ENCODE assay signal across 8 cellular contexts in genomic region chr15:41115088-41115651, GRCh38. TPM values are rescaled to one million over a fixed set of nuclear protein-coding genes. Genes with fewer than 3 reads are reported as not detected.
A peak's percentile ranks its signal among the peaks of the same experiment; 100 is the strongest.
DNase-seq lines count a peak whose midpoint lies in the region; ATAC-seq and TF ChIP-seq lines count a peak whose summit lies in the region.

No MANE protein-coding gene starts in this region.

- no peaks in the 10 kb centered on the region for H3K36me3 Mint-ChIP-seq in IgD-negative memory B cell
- H3K36me3 Mint-ChIP-seq in activated CD8-positive, alpha-beta T cell treated with anti-CD3 and anti-CD28 coated beads for 36 hours (ENCODE audit: low read depth), result peaks cover 13% of the 10 kb centered on the region

- in situ Hi-C loops in gastrocnemius medialis (cut with MboI; ENCODE audit: low sequenced_read_pairs in 4 of 4), result loop anchor here in 2 of 4 donors (10.0 to 25.0 kb wide), 2 partner anchors 210 to 222 kb away; partner anchors contain the start of genes NUSAP1 (in 1 of the 2) and OIP5 (in 1 of the 2)

- H3K4me1 ChIP-seq in right cardiac atrium (ENCODE audit: control insufficient read depth, insufficient read depth, low read length) (peaks cover 4% of the 10 kb centered on the region), gastrocnemius medialis (peaks cover 10 to 24% of the 10 kb centered on the region in 2 donors)

- intact Hi-C loops in activated CD8-positive, alpha-beta T cell treated with anti-CD3 and anti-CD28 coated beads for 36 hours (cut with micrococcal nuclease), result loop anchor here (5.0 kb wide), 1 partner anchor 117 kb away; the partner anchor contains the start of genes CHP1 and EXD1
- intact Hi-C loops in right cardiac atrium (cut with DNase I) (no loop called here), gastrocnemius medialis (cut with DNase I; ENCODE audit: low total_unique reads) (loop anchor here (1.0 to 10.0 kb wide), 2 partner anchors 217 to 350 kb away; partner anchors contain the start of genes C15orf62, GCHFR, NUSAP1 and OIP5)

- H3K27ac Mint-ChIP-seq in IgD-negative memory B cell, result peak overlapping the region; percentile 97 to 98 (median 98)
- H3K27ac Mint-ChIP-seq in activated CD8-positive, alpha-beta T cell treated with anti-CD3 and anti-CD28 coated beads for 36 hours, result peak overlapping the region; percentile 100

- CTCF ChIA-PET in activated CD8-positive, alpha-beta T cell treated with anti-CD3 and anti-CD28 coated beads for 36 hours (lab: Charles Lee), result interaction anchor here (1.0 kb wide), 1 partner anchor 223 kb away, joined by 3 read pairs; no protein-coding TSS in a partner anchor

- H3K9me3 ChIP-seq in right cardiac atrium (ENCODE audit: control insufficient read depth, low read length) (no peaks in the 10 kb centered on the region), gastrocnemius medialis (no peaks in the 10 kb centered on the region)

- POLR2A ChIA-PET in activated CD8-positive, alpha-beta T cell treated with anti-CD3 and anti-CD28 coated beads for 36 hours (lab: Charles Lee), result interaction anchor here (0.6 to 1.5 kb wide), 7 partner anchors 11 to 643 kb away, joined by 3 to 6 read pairs (median 3); partner anchors contain the start of genes CHAC1 and RPUSD2

- H3K4me3 Mint-ChIP-seq in IgD-negative memory B cell, result peak overlapping the region; percentile 87 to 97 (median 96)
- H3K4me3 Mint-ChIP-seq in activated CD8-positive, alpha-beta T cell treated with anti-CD3 and anti-CD28 coated beads for 36 hours, result peak overlapping the region; percentile 83

- no peaks in the 10 kb centered on the region for H3K27me3 Mint-ChIP-seq in IgD-negative memory B cell
- no peaks in the 10 kb centered on the region for H3K27me3 Mint-ChIP-seq in activated CD8-positive, alpha-beta T cell treated with anti-CD3 and anti-CD28 coated beads for 36 hours

- TF ChIP-seq POLR2A in gastrocnemius medialis (IDR thresholded peaks at IDR 0.05), result no peak

- under 1% methylated on average over 11 of the region's 11 CpGs for WGBS in right cardiac atrium

- H3K4me3 ChIP-seq in GM06990 (replicated peaks; ENCODE audit: low read depth, low read length) (peak overlapping the region; percentile 91), right cardiac atrium (ENCODE audit: low read length) (peak overlapping the region; percentile 81), gastrocnemius medialis (peak overlapping the region; percentile 81 to 97 (median 90))

- peaks cover 13 to 21% (median 17%) of the 10 kb centered on the region in 3 donors for H3K4me1 Mint-ChIP-seq in IgD-negative memory B cell
- peaks cover 18% of the 10 kb centered on the region for H3K4me1 Mint-ChIP-seq in activated CD8-positive, alpha-beta T cell treated with anti-CD3 and anti-CD28 coated beads for 36 hours (ENCODE audit: low read depth)

- no peaks in the 10 kb centered on the region for H3K9me3 Mint-ChIP-seq in IgD-negative memory B cell
- H3K9me3 Mint-ChIP-seq in activated CD8-positive, alpha-beta T cell treated with anti-CD3 and anti-CD28 coated beads for 36 hours, result no peaks in the 10 kb centered on the region

- DNase-seq in A172 (ENCODE audit: low spot score) (peak; percentile 11), GM06990 (ENCODE audit: extremely low read depth, insufficient read length) (peak; percentile 8), right cardiac atrium (no peak), gastrocnemius medialis (no peak), NCI-H2081 treated with DMSO at 0.1 percent for 48 hours (lab: John Stamatoyannopoulos, UW) (no peak)
- no peak for DNase-seq in activated CD8-positive, alpha-beta T cell treated with anti-CD3 and anti-CD28 coated beads for 36 hours

- ATAC-seq in activated CD8-positive, alpha-beta T cell treated with anti-CD3 and anti-CD28 coated beads for 36 hours, result no peak
- no peak for ATAC-seq in right cardiac atrium
- no peak for ATAC-seq in gastrocnemius medialis
- no peak for ATAC-seq in GM18498 (IDR thresholded peaks at IDR 0.05; ENCODE audit: unreplicated experiment)

- H3K27me3 ChIP-seq in GM06990 (replicated peaks; ENCODE audit: control insufficient read depth, insufficient read depth, low read length), result no peaks in the 10 kb centered on the region
- no peaks in the 10 kb centered on the region for H3K27me3 ChIP-seq in right cardiac atrium (ENCODE audit: control insufficient read depth, insufficient read depth)
- H3K27me3 ChIP-seq in gastrocnemius medialis, result no peaks in the 10 kb centered on the region

- TF ChIP-seq CTCF in GM06990 (IDR thresholded peaks at IDR 0.05; ENCODE audit: insufficient read depth, low read length, poor library complexity, severe bottlenecking), result no peak
- no peak for TF ChIP-seq CTCF in activated CD8-positive, alpha-beta T cell treated with anti-CD3 and anti-CD28 coated beads for 36 hours (IDR thresholded peaks at IDR 0.05)
- TF ChIP-seq CTCF in gastrocnemius medialis (IDR thresholded peaks at IDR 0.05 in 4 of 5, conservative IDR thresholded peaks at IDR 0.05 in 1 of 5), result no peak

- H3K27ac ChIP-seq in right cardiac atrium (ENCODE audit: low read length) (peak overlapping the region; percentile 71), gastrocnemius medialis (peak overlapping the region; percentile 97 to 100 (median 100))

- H3K36me3 ChIP-seq in GM06990 (ENCODE audit: control insufficient read depth, insufficient read depth, low read length) (peaks cover 3% of the 10 kb centered on the region), gastrocnemius medialis (peaks cover 0 to 9% of the 10 kb centered on the region in 2 donors)

RNA-seq across cellular contexts. Expression of gene INO80, which starts 0.9 kb away (rescaled TPM):
- 13.1 and 14.9 TPM in 2 replicates for total RNA-seq in A172 (2014; rRNA removed; shearing (Covaris generic))
- polyA plus RNA-seq in IgD-negative memory B cell (7.4 TPM), right cardiac atrium (5.8 TPM)
- total RNA-seq in activated CD8-positive, alpha-beta T cell treated with anti-CD3 and anti-CD28 coated beads for 36 hours, result 10 to 100 TPM; 19.1 to 20.2 TPM
- total RNA-seq in right cardiac atrium (10 to 100 TPM in 3 of 4 donors, 1 to 10 TPM in 1; 9.9 to 14.9 (median 12.6) TPM), gastrocnemius medialis (10 to 100 TPM; 25.5 to 33.0 (median 27.8) TPM)

Comparison
In these comparisons a context has a peak if more than half of its experiments do, and no peak if none do; other contexts are left out.
1. DNase-seq: peak in A172 (single experiment) and GM06990 (single experiment); none in activated CD8-positive, alpha-beta T cell treated with anti-CD3 and anti-CD28 coated beads for 36 hours (single experiment), right cardiac atrium (0 of 3), gastrocnemius medialis (0 of 2) and NCI-H2081 treated with DMSO at 0.1 percent for 48 hours (single experiment).
2. intact Hi-C loops: an anchor here in activated CD8-positive, alpha-beta T cell treated with anti-CD3 and anti-CD28 coated beads for 36 hours (5.0 kb wide) and gastrocnemius medialis (1.0 to 10.0 kb wide); none called in right cardiac atrium.
3. Peak in every context shown above with its lines, with median percentiles within 50 percentile points of each other: H3K4me3 ChIP-seq.